Comparison of ENCODE assay signal across 8 cellular contexts in genomic region chr6:41895300-41896233, GRCh38. TPM values are rescaled to one million over a fixed set of nuclear protein-coding genes. Genes with fewer than 3 reads are reported as not detected.
DNase-seq lines count a peak whose midpoint lies in the region; ATAC-seq and TF ChIP-seq lines count a peak whose summit lies in the region.

Gene USP49 (minus strand): TSS chr6:41895375. CDS start chr6:41806983, 88,392 bp downstream.

- H3K9me3 Mint-ChIP-seq in CD4-positive, alpha-beta T cell, result no peaks in the 10 kb centered on the region

- CTCF ChIA-PET in CD4-positive, alpha-beta T cell (lab: Charles Lee), result interaction anchor here (0.7 to 2.7 kb wide), 4 partner anchors 26 to 149 kb away, joined by 3 to 24 read pairs (median 6); partner anchors contain the start of genes BYSL, MED20 and TOMM6

- no peaks in the 10 kb centered on the region for H3K27me3 ChIP-seq in CD4-positive, alpha-beta T cell (ENCODE audit: control insufficient read depth, insufficient read depth, low read length)
- H3K27me3 ChIP-seq in lower lobe of right lung (ENCODE audit: low read depth), result no peaks in the 10 kb centered on the region

- no peak within 1 kb of the TSS for H3K4me3 Mint-ChIP-seq in CD4-positive, alpha-beta T cell

- POLR2A ChIA-PET in CD4-positive, alpha-beta T cell (lab: Charles Lee), result interaction anchor here (0.9 to 2.2 kb wide), 9 partner anchors 25 to 162 kb away, joined by 3 to 12 read pairs (median 4); partner anchors contain the start of genes BYSL, MED20, TAF8 and TOMM6

- H3K27ac Mint-ChIP-seq in CD4-positive, alpha-beta T cell, result no peak within 1 kb of the TSS

- H3K36me3 Mint-ChIP-seq in CD4-positive, alpha-beta T cell (ENCODE audit: low read depth), result no peaks in the 10 kb centered on the region

- H3K36me3 ChIP-seq in lower lobe of right lung, result no peaks in the 10 kb centered on the region

- peak; percentile 79 to 91 (median 86) for DNase-seq in CD4-positive, alpha-beta T cell
- DNase-seq in NCI-H748 treated with DMSO at 0.1 percent for 48 hours (lab: John Stamatoyannopoulos, UW), result peak; percentile 97
- peak; percentile 89 to 93 for DNase-seq in activated CD4-positive, alpha-beta T cell treated with anti-CD3 and anti-CD28 coated beads, Interleukin-2, amount 50 U/mL, for 4 hours
- peak; percentile 98 for DNase-seq in ecto neural progenitor cell (ENCODE audit: low spot score)
- DNase-seq in lower lobe of right lung, result peak; percentile 94
- peak; percentile 83 to 93 (median 87) for DNase-seq in stimulated activated CD4-positive, alpha-beta T cell treated with anti-CD3 and anti-CD28 coated beads, TNF-alpha, amount 100 ng/mL, for 24 hours (ENCODE audit: low read depth in 3 of 3)

- intact Hi-C loops in CD4-positive, alpha-beta T cell (cut with DNase I, micrococcal nuclease), result loop anchor here (1.0 to 10.0 kb wide), 7 partner anchors 26 to 1159 kb away; partner anchors contain the start of genes BYSL (in 2 of the 2), MED20 (in 2 of the 2), CUL7 (in 1 of the 2) and KLC4 (in 1 of the 2)
- intact Hi-C loops in lower lobe of right lung (cut with DNase I), result no loop called here

- peak within 1 kb of the TSS; percentile 75 for H3K4me3 ChIP-seq in lower lobe of right lung

- H3K4me1 Mint-ChIP-seq in CD4-positive, alpha-beta T cell (ENCODE audit: low read depth), result peaks cover 12% of the 10 kb centered on the region

- TF ChIP-seq CTCF in CD4-positive, alpha-beta T cell (IDR thresholded peaks at IDR 0.05), result no peak
- no peak for TF ChIP-seq CTCF in lower lobe of right lung (IDR thresholded peaks at IDR 0.05)

- no peaks in the 10 kb centered on the region for H3K9me3 ChIP-seq in CD4-positive, alpha-beta T cell (ENCODE audit: control insufficient read depth, low read length)
- no peaks in the 10 kb centered on the region for H3K9me3 ChIP-seq in lower lobe of right lung

- H3K27ac ChIP-seq in CD4-positive, alpha-beta T cell (ENCODE audit: low read depth, low read length), result peak within 1 kb of the TSS; percentile 77
- peak within 1 kb of the TSS; percentile 80 for H3K27ac ChIP-seq in lower lobe of right lung

- ATAC-seq in CD4-positive, alpha-beta T cell (ENCODE audit: poor library complexity), result peak; percentile 93
- peak; percentile 79 for ATAC-seq in GM19438 (IDR thresholded peaks at IDR 0.05; ENCODE audit: low read depth, unreplicated experiment)
- peak; percentile 67 for ATAC-seq in HG03571 (IDR thresholded peaks at IDR 0.05; ENCODE audit: unreplicated experiment)
- ATAC-seq in lower lobe of right lung, result peak; percentile 99

- H3K27me3 Mint-ChIP-seq in CD4-positive, alpha-beta T cell, result no peaks in the 10 kb centered on the region

- H3K4me1 ChIP-seq in lower lobe of right lung, result peaks cover 20% of the 10 kb centered on the region

RNA-seq across cellular contexts. Expression of gene USP49, which starts in this region (rescaled TPM):
- 1 to 10 TPM; 1.3 TPM for total RNA-seq in CD4-positive, alpha-beta T cell
- 3.9 TPM for total RNA-seq in lower lobe of right lung

Comparison
In these comparisons a context has a peak if more than half of its experiments do, and no peak if none do; other contexts are left out.
1. Peak in every context shown above with its lines: DNase-seq, ATAC-seq, H3K4me3 ChIP-seq and H3K27ac ChIP-seq.